ENCODE assay signal across 25 cellular contexts in the genomic region with DNA sequence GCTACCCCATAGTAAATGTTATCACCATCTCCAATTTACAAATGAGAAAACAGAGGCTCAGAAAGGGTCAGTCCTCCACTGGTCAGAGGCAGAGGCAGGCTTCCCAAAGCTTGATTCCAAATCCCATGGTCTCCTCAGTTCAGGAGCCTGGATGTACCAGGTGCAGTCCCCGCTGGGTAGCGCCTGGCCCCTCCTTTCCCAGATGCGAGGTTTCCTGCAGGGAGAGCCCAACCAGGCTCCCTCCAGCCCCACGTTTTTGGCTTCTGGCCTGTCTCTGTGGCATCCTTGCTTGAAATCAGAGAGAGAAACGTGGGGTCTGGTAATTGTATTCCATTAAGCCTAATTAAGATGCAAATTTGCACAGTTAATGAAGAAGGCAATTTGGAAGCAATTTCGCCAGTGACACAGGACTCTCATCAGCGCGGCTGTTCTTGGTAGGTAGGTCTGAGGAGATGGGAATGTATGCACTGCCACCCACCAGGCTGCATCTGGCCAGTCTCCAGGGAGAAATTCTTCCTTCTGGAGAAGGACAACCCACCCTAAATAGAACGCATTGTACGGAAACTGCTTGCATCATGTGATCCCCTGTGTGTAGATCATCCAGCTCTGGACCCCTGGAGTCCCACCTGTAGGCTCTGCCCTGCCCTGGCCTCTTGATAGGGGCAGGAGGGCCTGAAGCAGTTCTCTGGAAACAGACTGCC. TPM values are rescaled to one million over a fixed set of nuclear protein-coding genes. Genes with fewer than 3 reads are reported as not detected.
DNase-seq lines count a peak whose midpoint lies in the region; ATAC-seq, FAIRE-seq and TF ChIP-seq lines count a peak whose summit lies in the region.
"Had no signal": no experiment of that assay in that cellular context is flagged by ENCODE, and none has a peak within 500 bp of the region (broad histone marks: within the 10 kb centered on the region; RNA-seq: fewer than 3 reads in every experiment).

No MANE protein-coding gene starts in this region.

- no peak overlapping the region for H3K4me2 ChIP-seq in endothelial cell of umbilical vein (ENCODE audit: insufficient read depth, low read length)
- H3K4me2 ChIP-seq: KMS-11 had no signal

- H3K27ac ChIP-seq in endothelial cell of umbilical vein (ENCODE audit: insufficient read depth, low read depth, low read length), result peak overlapping the region; percentile 15
- H3K27ac ChIP-seq in tibial artery, result peak overlapping the region; percentile 18 to 81
- H3K27ac ChIP-seq: body of pancreas, heart left ventricle, KMS-11, ovary had no signal

- H3K9me3 ChIP-seq in endothelial cell of umbilical vein (replicated peaks; ENCODE audit: control insufficient read depth, insufficient read depth, low read length), result no peaks in the 10 kb centered on the region
- no peaks in the 10 kb centered on the region for H3K9me3 ChIP-seq in tibial artery
- H3K9me3 ChIP-seq: body of pancreas, heart left ventricle, mucosa of descending colon, ovary, upper lobe of left lung had no signal

- TF ChIP-seq POLR2A in endothelial cell of umbilical vein (IDR thresholded peaks at IDR 0.05; ENCODE audit: low read depth, low read length), result peak; percentile 3

- H3K79me2 ChIP-seq in endothelial cell of umbilical vein (ENCODE audit: control insufficient read depth, insufficient read depth, low read length), result peaks cover 52% of the 10 kb centered on the region

- no TSS peak for BruUV-seq in endothelial cell of umbilical vein (replicated peaks; lab: Mats Ljungman, UMichigan)

- ATAC-seq in SK-N-SH treated with all-trans-retinoic acid at 6 μM for 48 hours (peak; percentile 36), HG03045 (IDR thresholded peaks at IDR 0.05; ENCODE audit: unreplicated experiment) (no peak)
- ATAC-seq: activated CD8-positive, alpha-beta T cell treated with anti-CD3 and anti-CD28 coated beads for 36 hours; body of pancreas; heart left ventricle; mucosa of descending colon had no signal

- H3K4me3 ChIP-seq in endothelial cell of umbilical vein (replicated peaks in 1 of 3; ENCODE audit: insufficient read depth in 1 of 3, low read depth in 1 of 3, low read length in 3 of 3), result no peak overlapping the region
- H3K4me3 ChIP-seq in tibial artery, result no peak overlapping the region
- H3K4me3 ChIP-seq: body of pancreas, heart left ventricle, lung, mucosa of descending colon, ovary, upper lobe of left lung had no signal

- CTCF ChIA-PET in endothelial cell of umbilical vein (lab: Charles Lee), result interaction anchor here (0.6 to 5.7 kb wide), 10 partner anchors 10 to 145 kb away, joined by 3 to 68 read pairs (median 4); a partner anchor contains a TSS

- no peak overlapping the region for H2AFZ ChIP-seq in endothelial cell of umbilical vein (ENCODE audit: low read depth, low read length)

- no peak for FAIRE-seq in endothelial cell of umbilical vein (lab: Jason Lieb, UNC)
- FAIRE-seq: H54 had no signal

- intact Hi-C loops in endothelial cell of umbilical vein (cut with micrococcal nuclease), result loop anchor here (10.0 kb wide), 3 partner anchors 110 to 360 kb away; no protein-coding TSS in a partner anchor
- intact Hi-C loops in tibial artery (cut with DNase I; ENCODE audit: low total_unique reads), result loop anchor here (5.0 kb wide), 1 partner anchor 48 kb away; no protein-coding TSS in a partner anchor

- POLR2A ChIA-PET in endothelial cell of umbilical vein (lab: Charles Lee), result no interaction called here

- TF ChIP-seq CTCF in endothelial cell of umbilical vein (IDR thresholded peaks at IDR 0.05; ENCODE audit: extremely low read depth in 1 of 2, insufficient read depth in 1 of 2, low read depth in 1 of 2, low read length in 2 of 2), result no peak
- no peak for TF ChIP-seq CTCF in tibial artery (IDR thresholded peaks at IDR 0.05)

- H3K27me3 ChIP-seq in endothelial cell of umbilical vein (ENCODE audit: control insufficient read depth in 2 of 2, insufficient read depth in 2 of 2, low read length in 2 of 2) (no peaks in the 10 kb centered on the region), tibial artery (no peaks in the 10 kb centered on the region)
- H3K27me3 ChIP-seq: body of pancreas, heart left ventricle, ovary, upper lobe of left lung had no signal

- H3K9me1 ChIP-seq in endothelial cell of umbilical vein (replicated peaks; ENCODE audit: control insufficient read depth, extremely low read depth, insufficient read depth, low read length), result no peaks in the 10 kb centered on the region

- H3K36me3 ChIP-seq in endothelial cell of umbilical vein (ENCODE audit: control insufficient read depth in 2 of 2, extremely low read depth in 1 of 2, insufficient read depth in 2 of 2, low read length in 2 of 2) (peaks cover 0 to 7% of the 10 kb centered on the region in 2 experiments), tibial artery (no peaks in the 10 kb centered on the region)
- H3K36me3 ChIP-seq: ovary, upper lobe of left lung had no signal

- H3K9ac ChIP-seq in endothelial cell of umbilical vein (replicated peaks; ENCODE audit: extremely low read depth, insufficient read depth, low read length), result no peak overlapping the region
- H3K9ac ChIP-seq: KMS-11 had no signal

- dilution Hi-C loops in endothelial cell of umbilical vein (cut with MboI; ENCODE audit: extremely low pct_ligation_motif_present, low sequenced_read_pairs), result no loop called here

- H3K4me1 ChIP-seq in endothelial cell of umbilical vein (ENCODE audit: control insufficient read depth, extremely low read depth, insufficient read depth, low read length) (peaks cover 60% of the 10 kb centered on the region), tibial artery (peaks cover 0 to 79% (median 42%) of the 10 kb centered on the region in 4 donors)
- H3K4me1 ChIP-seq: body of pancreas had no signal

- H4K20me1 ChIP-seq in endothelial cell of umbilical vein (replicated peaks; ENCODE audit: control insufficient read depth, extremely low read depth, insufficient read depth, low read length), result no peaks in the 10 kb centered on the region

- DNase-seq in NCI-H748 (lab: John Stamatoyannopoulos, UW; ENCODE audit: unreplicated experiment), result peak; percentile 26
- no peak for DNase-seq in NCI-H748 treated with DMSO at 0.1 percent for 48 hours (lab: John Stamatoyannopoulos, UW)
- DNase-seq in endothelial cell of umbilical vein (ENCODE audit: low read depth, low spot score), result no peak
- peak in 1 of 2 donors; percentile 68 for DNase-seq in tibial artery
- no peak for DNase-seq in stimulated activated naive CD4-positive, alpha-beta T cell treated with Interleukin-2 at 50 U/mL for 16 hours (lab: John Stamatoyannopoulos, UW)
- no peak for DNase-seq in NK-92 treated with Interleukin-12 subunit alpha and Interleukin-12 subunit beta, amount 100 ng/mL, for 24 hours (lab: John Stamatoyannopoulos, UW)
- DNase-seq: activated CD8-positive, alpha-beta T cell treated with anti-CD3 and anti-CD28 coated beads for 36 hours; body of pancreas; DMS79 treated with DMSO at 0.1 percent for 48 hours; effector CD4-positive, alpha-beta T cell; foreskin fibroblast; GF-D8; heart left ventricle; mucosa of descending colon; NCI-H146; NCI-H82; stimulated activated CD4-positive, alpha-beta T cell treated with anti-CD3 and anti-CD28 coated beads, Interleukin-2, amount 100 ng/mL, for 24 hours; upper lobe of left lung had no signal

TF ChIP-seq in SK-N-SH treated with all-trans-retinoic acid at 6 μM for 48 hours, 23 proteins besides CTCF, POLR2A, EP300 and RAD21 (continues in another document):
- TF ChIP-seq, protein P1, sequence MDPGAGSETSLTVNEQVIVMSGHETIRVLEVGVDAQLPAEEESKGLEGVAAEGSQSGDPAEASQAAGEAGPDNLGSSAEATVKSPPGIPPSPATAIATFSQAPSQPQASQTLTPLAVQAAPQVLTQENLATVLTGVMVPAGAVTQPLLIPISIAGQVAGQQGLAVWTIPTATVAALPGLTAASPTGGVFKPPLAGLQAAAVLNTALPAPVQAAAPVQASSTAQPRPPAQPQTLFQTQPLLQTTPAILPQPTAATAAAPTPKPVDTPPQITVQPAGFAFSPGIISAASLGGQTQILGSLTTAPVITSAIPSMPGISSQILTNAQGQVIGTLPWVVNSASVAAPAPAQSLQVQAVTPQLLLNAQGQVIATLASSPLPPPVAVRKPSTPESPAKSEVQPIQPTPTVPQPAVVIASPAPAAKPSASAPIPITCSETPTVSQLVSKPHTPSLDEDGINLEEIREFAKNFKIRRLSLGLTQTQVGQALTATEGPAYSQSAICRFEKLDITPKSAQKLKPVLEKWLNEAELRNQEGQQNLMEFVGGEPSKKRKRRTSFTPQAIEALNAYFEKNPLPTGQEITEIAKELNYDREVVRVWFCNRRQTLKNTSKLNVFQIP (CRISPR knock-in tag; IDR thresholded peaks at IDR 0.05; ENCODE audit: borderline replicate concordance, low read depth), result no peak
- TF ChIP-seq ZNF8 (CRISPR knock-in tag; IDR thresholded peaks at IDR 0.05) (peak; percentile 74), TCF4 (CRISPR knock-in tag; IDR thresholded peaks at IDR 0.05; ENCODE audit: borderline replicate concordance) (no peak), ZFP3 (CRISPR knock-in tag; IDR thresholded peaks at IDR 0.05) (0 out of 2 replicates have a peak, but pooled peaks have one; percentile 14)

TF ChIP-seq in endothelial cell of umbilical vein, 7 proteins besides CTCF, POLR2A, EP300 and RAD21:
- no peak for TF ChIP-seq MYC (IDR thresholded peaks at IDR 0.05; ENCODE audit: low read depth, low read length)
- no peak for TF ChIP-seq JUN (IDR thresholded peaks at IDR 0.05; ENCODE audit: borderline replicate concordance, insufficient read depth, insufficient read length, low read depth)
- TF ChIP-seq EZH2 (IDR thresholded peaks at IDR 0.05; ENCODE audit: borderline replicate concordance, low read depth, low read length, severe bottlenecking), result no peak
- no peak for TF ChIP-seq POLR2AphosphoS5 (IDR thresholded peaks at IDR 0.05; ENCODE audit: insufficient read depth, low read depth, low read length)
- TF ChIP-seq FOS (IDR thresholded peaks at IDR 0.05; ENCODE audit: borderline replicate concordance, insufficient read depth, low read length), result no peak
- TF ChIP-seq, protein P2, sequence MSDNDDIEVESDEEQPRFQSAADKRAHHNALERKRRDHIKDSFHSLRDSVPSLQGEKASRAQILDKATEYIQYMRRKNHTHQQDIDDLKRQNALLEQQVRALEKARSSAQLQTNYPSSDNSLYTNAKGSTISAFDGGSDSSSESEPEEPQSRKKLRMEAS (IDR thresholded peaks at IDR 0.05; ENCODE audit: insufficient read depth, insufficient read length), result no peak
- TF ChIP-seq GATA2 (IDR thresholded peaks at IDR 0.05; ENCODE audit: insufficient read depth, insufficient read length, low read depth, low read length), result no peak

RNA-seq across cellular contexts. Expression of a gene that starts 50.6 kb away (rescaled TPM):
- 16.2 and 22.0 TPM in 2 replicates for total RNA-seq in endothelial cell of umbilical vein
- polyA plus RNA-seq in endothelial cell of umbilical vein, result 21.2 and 23.4 TPM in 2 replicates
- 13.6 and 15.2 TPM in 2 replicates for polyA plus RNA-seq in endothelial cell of umbilical vein (2011; cell fraction: cytosol; rRNA removed)
- 14.4 and 15.0 TPM in 2 replicates for polyA plus RNA-seq in endothelial cell of umbilical vein (2011; cell fraction: nucleus; rRNA removed)
- polyA plus RNA-seq in endothelial cell of umbilical vein (2012), result 13.6 and 15.6 TPM in 2 replicates
- polyA minus RNA-seq in endothelial cell of umbilical vein, result 54.7 and 62.5 TPM in 2 replicates
- 4.6 TPM for polyA minus RNA-seq in endothelial cell of umbilical vein (2011; cell fraction: cytosol; rRNA and poly(A)+ RNA removed)
- polyA minus RNA-seq in endothelial cell of umbilical vein (2011; cell fraction: nucleus; rRNA and poly(A)+ RNA removed), result 21.1 and 24.5 TPM in 2 replicates
- total RNA-seq: OCI-LY7 had no signal
